In genomic region chr2:121755237-121756111, GRCh38 we compare ENCODE assay signal across 1 cellular context.
TF ChIP-seq lines count a peak whose summit lies in the region.

Gene TSN, plus strand, starts transcription at chr2:121755651. Its CDS starts 129 bp downstream, at chr2:121755780.

TF ChIP-seq in HepG2, 621 proteins besides CTCF, POLR2A, EP300 and RAD21 (continued from another document and continues in another):
- TF ChIP-seq, protein P1, sequence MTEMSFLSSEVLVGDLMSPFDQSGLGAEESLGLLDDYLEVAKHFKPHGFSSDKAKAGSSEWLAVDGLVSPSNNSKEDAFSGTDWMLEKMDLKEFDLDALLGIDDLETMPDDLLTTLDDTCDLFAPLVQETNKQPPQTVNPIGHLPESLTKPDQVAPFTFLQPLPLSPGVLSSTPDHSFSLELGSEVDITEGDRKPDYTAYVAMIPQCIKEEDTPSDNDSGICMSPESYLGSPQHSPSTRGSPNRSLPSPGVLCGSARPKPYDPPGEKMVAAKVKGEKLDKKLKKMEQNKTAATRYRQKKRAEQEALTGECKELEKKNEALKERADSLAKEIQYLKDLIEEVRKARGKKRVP (CRISPR knock-in tag; IDR thresholded peaks at IDR 0.05) = peak in 1 of 2 experiments; percentile 89; a peak in 2 of 4 replicates
- TF ChIP-seq GRHL1 (CRISPR knock-in tag; conservative IDR thresholded peaks at IDR 0.05) (no peak), REPIN1 (CRISPR knock-in tag; IDR thresholded peaks at IDR 0.05; ENCODE audit: borderline replicate concordance, low read depth) (peak; percentile 94), KDM6A (CRISPR knock-in tag; IDR thresholded peaks at IDR 0.05; ENCODE audit: low read depth) (peak; percentile 48; the same call in 1 of the 2 replicates), HOXA3 (CRISPR knock-in tag; IDR thresholded peaks at IDR 0.05) (peak; percentile 98), ZNF326 (CRISPR knock-in tag; IDR thresholded peaks at IDR 0.05; ENCODE audit: borderline replicate concordance) (no peak; the same call in 1 of the 2 replicates), ZNF839 (CRISPR knock-in tag; IDR thresholded peaks at IDR 0.05; ENCODE audit: borderline replicate concordance) (peak; percentile 83; the same call in 1 of the 2 replicates), ZNF224 (CRISPR knock-in tag; IDR thresholded peaks at IDR 0.05) (no peak), FOXP4 (CRISPR knock-in tag; IDR thresholded peaks at IDR 0.05) (no peak; the same call in 1 of the 2 replicates), CENPBD1 (CRISPR knock-in tag; IDR thresholded peaks at IDR 0.05; ENCODE audit: borderline replicate concordance, low read depth) (no peak; the same call in 1 of the 2 replicates), THAP8 (CRISPR knock-in tag; IDR thresholded peaks at IDR 0.05; ENCODE audit: borderline replicate concordance) (no peak), KIAA2018 (CRISPR knock-in tag; IDR thresholded peaks at IDR 0.05; ENCODE audit: borderline replicate concordance) (peak; percentile 98; the same call in 1 of the 2 replicates), TRIM24 (CRISPR knock-in tag; IDR thresholded peaks at IDR 0.05) (no peak), ZNF333 (CRISPR knock-in tag; IDR thresholded peaks at IDR 0.05; ENCODE audit: borderline replicate concordance) (peak; percentile 92), ZIK1 (CRISPR knock-in tag; IDR thresholded peaks at IDR 0.05; ENCODE audit: borderline replicate concordance, low read depth) (0 out of 2 replicates have a peak, but pooled peaks have one; percentile 81), NFRKB (IDR thresholded peaks at IDR 0.05) (no peak), KLF16 (CRISPR knock-in tag; IDR thresholded peaks at IDR 0.05) (peak in 1 of 2 experiments; percentile 99; a peak in 2 of 4 replicates), NCOA1 (CRISPR knock-in tag; IDR thresholded peaks at IDR 0.05) (peak; percentile 70; the same call in 1 of the 2 replicates), ZNF776 (CRISPR knock-in tag; IDR thresholded peaks at IDR 0.05) (peak; percentile 92; the same call in 1 of the 2 replicates), CREB1 (IDR thresholded peaks at IDR 0.05) (peak; percentile 88), CREB1 (CRISPR knock-in tag; IDR thresholded peaks at IDR 0.05) (peak; percentile 47; the same call in 1 of the 2 replicates), POGZ (CRISPR knock-in tag; IDR thresholded peaks at IDR 0.05) (peak; percentile 98), ISX (CRISPR knock-in tag; conservative IDR thresholded peaks at IDR 0.05) (0 out of 2 replicates have a peak, but pooled peaks have one; percentile 4), TFAP4 (IDR thresholded peaks at IDR 0.05; ENCODE audit: borderline replicate concordance, low read depth) (peak; percentile 50; the same call in 1 of the 2 replicates), ATAD3A (CRISPR knock-in tag; IDR thresholded peaks at IDR 0.05) (peak; percentile 57; the same call in 1 of the 2 replicates), GTF2F1 (IDR thresholded peaks at IDR 0.05; ENCODE audit: low read length) (peak; percentile 57; the same call in 1 of the 2 replicates), ARID2 (CRISPR knock-in tag; IDR thresholded peaks at IDR 0.05; ENCODE audit: borderline replicate concordance) (peak; percentile 74; the same call in 1 of the 2 replicates), FOSL2 (CRISPR knock-in tag; IDR thresholded peaks at IDR 0.05) (peak; percentile 72)
- TF ChIP-seq, protein P2, sequence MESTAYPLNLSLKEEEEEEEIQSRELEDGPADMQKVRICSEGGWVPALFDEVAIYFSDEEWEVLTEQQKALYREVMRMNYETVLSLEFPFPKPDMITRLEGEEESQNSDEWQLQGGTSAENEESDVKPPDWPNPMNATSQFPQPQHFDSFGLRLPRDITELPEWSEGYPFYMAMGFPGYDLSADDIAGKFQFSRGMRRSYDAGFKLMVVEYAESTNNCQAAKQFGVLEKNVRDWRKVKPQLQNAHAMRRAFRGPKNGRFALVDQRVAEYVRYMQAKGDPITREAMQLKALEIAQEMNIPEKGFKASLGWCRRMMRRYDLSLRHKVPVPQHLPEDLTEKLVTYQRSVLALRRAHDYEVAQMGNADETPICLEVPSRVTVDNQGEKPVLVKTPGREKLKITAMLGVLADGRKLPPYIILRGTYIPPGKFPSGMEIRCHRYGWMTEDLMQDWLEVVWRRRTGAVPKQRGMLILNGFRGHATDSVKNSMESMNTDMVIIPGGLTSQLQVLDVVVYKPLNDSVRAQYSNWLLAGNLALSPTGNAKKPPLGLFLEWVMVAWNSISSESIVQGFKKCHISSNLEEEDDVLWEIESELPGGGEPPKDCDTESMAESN (CRISPR knock-in tag; conservative IDR thresholded peaks at IDR 0.05) = peak; percentile 97
- TF ChIP-seq, protein P3, sequence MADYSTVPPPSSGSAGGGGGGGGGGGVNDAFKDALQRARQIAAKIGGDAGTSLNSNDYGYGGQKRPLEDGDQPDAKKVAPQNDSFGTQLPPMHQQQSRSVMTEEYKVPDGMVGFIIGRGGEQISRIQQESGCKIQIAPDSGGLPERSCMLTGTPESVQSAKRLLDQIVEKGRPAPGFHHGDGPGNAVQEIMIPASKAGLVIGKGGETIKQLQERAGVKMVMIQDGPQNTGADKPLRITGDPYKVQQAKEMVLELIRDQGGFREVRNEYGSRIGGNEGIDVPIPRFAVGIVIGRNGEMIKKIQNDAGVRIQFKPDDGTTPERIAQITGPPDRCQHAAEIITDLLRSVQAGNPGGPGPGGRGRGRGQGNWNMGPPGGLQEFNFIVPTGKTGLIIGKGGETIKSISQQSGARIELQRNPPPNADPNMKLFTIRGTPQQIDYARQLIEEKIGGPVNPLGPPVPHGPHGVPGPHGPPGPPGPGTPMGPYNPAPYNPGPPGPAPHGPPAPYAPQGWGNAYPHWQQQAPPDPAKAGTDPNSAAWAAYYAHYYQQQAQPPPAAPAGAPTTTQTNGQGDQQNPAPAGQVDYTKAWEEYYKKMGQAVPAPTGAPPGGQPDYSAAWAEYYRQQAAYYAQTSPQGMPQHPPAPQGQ (CRISPR knock-in tag; IDR thresholded peaks at IDR 0.05; ENCODE audit: borderline replicate concordance) = no peak
- TF ChIP-seq, protein P4, sequence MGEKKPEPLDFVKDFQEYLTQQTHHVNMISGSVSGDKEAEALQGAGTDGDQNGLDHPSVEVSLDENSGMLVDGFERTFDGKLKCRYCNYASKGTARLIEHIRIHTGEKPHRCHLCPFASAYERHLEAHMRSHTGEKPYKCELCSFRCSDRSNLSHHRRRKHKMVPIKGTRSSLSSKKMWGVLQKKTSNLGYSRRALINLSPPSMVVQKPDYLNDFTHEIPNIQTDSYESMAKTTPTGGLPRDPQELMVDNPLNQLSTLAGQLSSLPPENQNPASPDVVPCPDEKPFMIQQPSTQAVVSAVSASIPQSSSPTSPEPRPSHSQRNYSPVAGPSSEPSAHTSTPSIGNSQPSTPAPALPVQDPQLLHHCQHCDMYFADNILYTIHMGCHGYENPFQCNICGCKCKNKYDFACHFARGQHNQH (CRISPR knock-in tag; IDR thresholded peaks at IDR 0.05) = peak; percentile 95
- TF ChIP-seq, protein P5, sequence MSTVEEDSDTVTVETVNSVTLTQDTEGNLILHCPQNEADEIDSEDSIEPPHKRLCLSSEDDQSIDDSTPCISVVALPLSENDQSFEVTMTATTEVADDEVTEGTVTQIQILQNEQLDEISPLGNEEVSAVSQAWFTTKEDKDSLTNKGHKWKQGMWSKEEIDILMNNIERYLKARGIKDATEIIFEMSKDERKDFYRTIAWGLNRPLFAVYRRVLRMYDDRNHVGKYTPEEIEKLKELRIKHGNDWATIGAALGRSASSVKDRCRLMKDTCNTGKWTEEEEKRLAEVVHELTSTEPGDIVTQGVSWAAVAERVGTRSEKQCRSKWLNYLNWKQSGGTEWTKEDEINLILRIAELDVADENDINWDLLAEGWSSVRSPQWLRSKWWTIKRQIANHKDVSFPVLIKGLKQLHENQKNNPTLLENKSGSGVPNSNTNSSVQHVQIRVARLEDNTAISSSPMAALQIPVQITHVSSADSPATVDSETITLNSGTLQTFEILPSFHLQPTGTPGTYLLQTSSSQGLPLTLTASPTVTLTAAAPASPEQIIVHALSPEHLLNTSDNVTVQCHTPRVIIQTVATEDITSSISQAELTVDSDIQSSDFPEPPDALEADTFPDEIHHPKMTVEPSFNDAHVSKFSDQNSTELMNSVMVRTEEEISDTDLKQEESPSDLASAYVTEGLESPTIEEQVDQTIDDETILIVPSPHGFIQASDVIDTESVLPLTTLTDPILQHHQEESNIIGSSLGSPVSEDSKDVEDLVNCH (CRISPR knock-in tag; IDR thresholded peaks at IDR 0.05) = no peak
